ENCODE assay signal across 9 cellular contexts in the genomic region with DNA sequence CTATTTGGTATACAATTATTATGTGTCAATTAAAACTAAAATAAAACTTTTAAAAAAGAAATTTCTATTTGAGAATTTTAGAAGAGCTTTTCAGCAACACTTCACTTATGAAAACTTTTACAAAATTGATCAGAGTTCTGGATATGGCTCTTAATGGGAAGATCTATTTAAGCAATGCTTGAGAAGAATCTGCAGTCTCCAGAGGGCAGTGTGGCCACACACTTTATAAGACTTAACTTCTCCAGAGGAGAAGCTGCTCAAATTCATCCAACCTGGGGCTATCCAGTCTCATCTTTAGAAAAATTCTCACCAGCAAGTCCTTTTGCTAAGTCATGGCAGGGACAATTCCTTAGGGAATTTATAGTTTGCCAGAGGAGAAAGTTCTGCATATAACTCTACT. TPM values are rescaled to one million over a fixed set of nuclear protein-coding genes. Genes with fewer than 3 reads are reported as not detected.
DNase-seq lines count a peak whose midpoint lies in the region; ATAC-seq, FAIRE-seq and TF ChIP-seq lines count a peak whose summit lies in the region.
"Had no signal": no experiment of that assay in that cellular context is flagged by ENCODE, and none has a peak within 500 bp of the region (broad histone marks: within the 10 kb centered on the region; RNA-seq: fewer than 3 reads in every experiment).

No MANE protein-coding gene starts in this region.

- intact Hi-C loops in right lobe of liver (cut with DNase I), result no loop called here

- H3K27me3 ChIP-seq in DND-41 (ENCODE audit: insufficient read depth, low read length, poor library complexity), result no peaks in the 10 kb centered on the region
- H3K27me3 ChIP-seq in KMS-11 (ENCODE audit: insufficient read depth, low read depth), result no peaks in the 10 kb centered on the region
- H3K27me3 ChIP-seq in right lobe of liver, result no peaks in the 10 kb centered on the region
- H3K27me3 ChIP-seq: body of pancreas had no signal

- DNase-seq in DND-41 (no peak), right lobe of liver (no peak), T-helper 1 cell (no peak), inferior parietal cortex (ENCODE audit: extremely low spot score) (no peak), HTR-8/SVneo (ENCODE audit: insufficient read length, low spot score) (no peak)
- DNase-seq in stimulated activated CD4-positive, alpha-beta T cell treated with anti-CD3 and anti-CD28 coated beads, Interleukin-4, amount 100 ng/mL, for 24 hours, result no peak
- DNase-seq: body of pancreas had no signal

- no peak for FAIRE-seq in HTR-8/SVneo (lab: Jason Lieb, UNC)

- peaks cover 30% of the 10 kb centered on the region; the same call in 1 of the 2 replicates for H3K36me3 ChIP-seq in DND-41 (ENCODE audit: insufficient read depth, low read length)
- H3K36me3 ChIP-seq in KMS-11 (ENCODE audit: insufficient read depth), result no peaks in the 10 kb centered on the region
- peaks cover 0 to 31% (median 2%) of the 10 kb centered on the region in 4 donors for H3K36me3 ChIP-seq in right lobe of liver

- no peak overlapping the region for H3K4me3 ChIP-seq in DND-41 (ENCODE audit: low read depth in 1 of 2, low read length in 2 of 2)
- H3K4me3 ChIP-seq in KMS-11 (IDR thresholded peaks at IDR 0.05; ENCODE audit: insufficient read depth, low read depth, low read length), result no peak overlapping the region
- H3K4me3 ChIP-seq in right lobe of liver, result no peak overlapping the region
- H3K4me3 ChIP-seq: body of pancreas had no signal

- H3K9me3 ChIP-seq in DND-41 (ENCODE audit: insufficient read depth, low read length, severe bottlenecking), result no peaks in the 10 kb centered on the region
- H3K9me3 ChIP-seq in right lobe of liver, result no peaks in the 10 kb centered on the region
- H3K9me3 ChIP-seq: body of pancreas had no signal

- H3K79me2 ChIP-seq in DND-41 (ENCODE audit: insufficient read depth, low read length), result no peaks in the 10 kb centered on the region
- no peaks in the 10 kb centered on the region for H3K79me2 ChIP-seq in KMS-11 (ENCODE audit: insufficient read depth, low read depth)

- H3K9ac ChIP-seq in DND-41 (ENCODE audit: low read depth, low read length), result no peak overlapping the region
- no peak overlapping the region for H3K9ac ChIP-seq in KMS-11

- no peak overlapping the region for H2AFZ ChIP-seq in DND-41 (ENCODE audit: low read depth, low read length)
- H2AFZ ChIP-seq in KMS-11 (ENCODE audit: low read depth), result no peak overlapping the region

- no peak for TF ChIP-seq POLR2A in right lobe of liver (IDR thresholded peaks at IDR 0.05)

- TF ChIP-seq CTCF in DND-41 (IDR thresholded peaks at IDR 0.05; ENCODE audit: borderline replicate concordance, extremely low read depth, low read length, poor library complexity, severe bottlenecking) (peak; percentile 28), KMS-11 (conservative IDR thresholded peaks at IDR 0.05; ENCODE audit: low read depth, low read length) (0 out of 2 replicates have a peak, but pooled peaks have one; percentile 21), VCaP (conservative IDR thresholded peaks at IDR 0.05) (peak; percentile 70), right lobe of liver (IDR thresholded peaks at IDR 0.05) (peak in 3 of 4 donors; percentile 9 to 31 (median 18))

- ATAC-seq in DND-41 (ENCODE audit: insufficient read depth, low read depth) (no peak), right lobe of liver (peak in 2 of 4 donors; percentile 29 to 51)
- ATAC-seq: body of pancreas had no signal

- H3K27ac ChIP-seq in DND-41 (ENCODE audit: low read length) (no peak overlapping the region), KMS-11 (no peak overlapping the region), VCaP (peak overlapping the region; percentile 64), right lobe of liver (no peak overlapping the region)
- H3K27ac ChIP-seq: body of pancreas had no signal

- no peaks in the 10 kb centered on the region for H4K20me1 ChIP-seq in DND-41 (ENCODE audit: insufficient read depth, low read length)
- no peaks in the 10 kb centered on the region for H4K20me1 ChIP-seq in KMS-11 (ENCODE audit: insufficient read depth)

- H3K4me1 ChIP-seq in DND-41 (ENCODE audit: insufficient read depth, low read length), result no peaks in the 10 kb centered on the region
- H3K4me1 ChIP-seq in KMS-11 (ENCODE audit: low read depth, poor library complexity, severe bottlenecking), result no peaks in the 10 kb centered on the region
- H3K4me1 ChIP-seq in right lobe of liver, result no peaks in the 10 kb centered on the region
- H3K4me1 ChIP-seq: body of pancreas had no signal

- H3K4me2 ChIP-seq in DND-41 (ENCODE audit: insufficient read depth, low read length), result no peak overlapping the region
- no peak overlapping the region for H3K4me2 ChIP-seq in KMS-11

RNA-seq across cellular contexts. Expression of a gene that starts 25.2 kb away (rescaled TPM):
- total RNA-seq in right lobe of liver, result 10 to 100 TPM in 5 of 6 experiments, 1 to 10 TPM in 1; 8.7 to 11.2 (median 10.5) TPM

RNA-seq across cellular contexts. Expression of a gene that starts 50.0 kb away (rescaled TPM):
- total RNA-seq in right lobe of liver, result 10 to 100 TPM in 1 of 6 experiments, 1 to 10 TPM in 5; 6.5 to 10.4 (median 7.7) TPM

Comparison
In these comparisons a context has a peak if more than half of its experiments do, and no peak if none do; other contexts are left out.
1. CTCF ChIP-seq: peak in every context shown above with its lines; median percentile 70 in VCaP; 28 in DND-41; 21 in KMS-11; 18 in right lobe of liver.